Comparison of ENCODE assay signal across 1 cellular context in the genomic region with DNA sequence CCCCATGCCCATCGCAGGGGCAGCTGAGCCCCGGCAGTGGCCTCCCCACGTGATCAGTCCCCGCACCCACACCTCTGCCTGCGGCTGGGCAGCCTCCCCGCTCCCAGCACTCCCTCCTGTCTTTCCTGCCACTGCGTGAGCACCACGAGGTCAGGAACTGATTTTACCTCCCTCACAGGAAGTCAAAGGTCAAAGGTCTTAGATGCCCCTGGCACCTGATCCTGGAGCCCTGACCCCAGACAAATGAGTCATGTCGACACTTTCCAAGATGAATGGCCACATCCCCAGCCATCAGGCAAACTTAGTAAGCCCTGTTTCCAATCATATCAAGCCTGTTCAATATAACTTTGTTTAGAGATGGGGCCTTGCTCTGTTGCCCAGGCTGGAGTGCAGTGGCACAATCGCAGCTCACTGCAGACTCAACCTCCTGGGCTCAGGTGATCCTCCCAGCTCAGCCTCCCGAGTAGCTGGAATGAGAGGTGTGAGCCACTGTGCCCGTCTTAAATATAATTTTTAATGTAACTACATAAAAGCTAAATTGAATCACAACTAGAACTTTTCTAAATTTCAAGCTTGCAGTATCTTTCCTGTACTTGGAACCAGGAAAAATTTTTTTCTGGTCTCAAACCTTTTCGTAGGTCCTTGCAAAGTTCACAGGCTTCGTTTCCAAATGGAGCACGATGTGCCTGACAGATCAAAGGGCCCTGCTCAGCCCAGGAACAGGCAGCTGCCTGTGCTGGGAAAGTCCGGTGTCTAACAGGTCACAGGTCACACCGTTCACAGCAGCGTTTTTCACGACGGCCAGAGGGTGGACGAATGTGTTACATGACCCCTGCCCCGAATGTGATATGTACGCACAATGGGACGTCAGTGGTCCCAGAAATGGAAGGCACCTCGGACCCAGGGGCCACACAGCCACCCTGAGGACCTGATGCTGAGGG.
TF ChIP-seq lines count a peak whose summit lies in the region.

No MANE protein-coding gene starts in this region.

TF ChIP-seq in HepG2, 621 proteins besides CTCF, POLR2A, EP300 and RAD21 (continued from another document and continues in another):
- TF ChIP-seq, protein P1, sequence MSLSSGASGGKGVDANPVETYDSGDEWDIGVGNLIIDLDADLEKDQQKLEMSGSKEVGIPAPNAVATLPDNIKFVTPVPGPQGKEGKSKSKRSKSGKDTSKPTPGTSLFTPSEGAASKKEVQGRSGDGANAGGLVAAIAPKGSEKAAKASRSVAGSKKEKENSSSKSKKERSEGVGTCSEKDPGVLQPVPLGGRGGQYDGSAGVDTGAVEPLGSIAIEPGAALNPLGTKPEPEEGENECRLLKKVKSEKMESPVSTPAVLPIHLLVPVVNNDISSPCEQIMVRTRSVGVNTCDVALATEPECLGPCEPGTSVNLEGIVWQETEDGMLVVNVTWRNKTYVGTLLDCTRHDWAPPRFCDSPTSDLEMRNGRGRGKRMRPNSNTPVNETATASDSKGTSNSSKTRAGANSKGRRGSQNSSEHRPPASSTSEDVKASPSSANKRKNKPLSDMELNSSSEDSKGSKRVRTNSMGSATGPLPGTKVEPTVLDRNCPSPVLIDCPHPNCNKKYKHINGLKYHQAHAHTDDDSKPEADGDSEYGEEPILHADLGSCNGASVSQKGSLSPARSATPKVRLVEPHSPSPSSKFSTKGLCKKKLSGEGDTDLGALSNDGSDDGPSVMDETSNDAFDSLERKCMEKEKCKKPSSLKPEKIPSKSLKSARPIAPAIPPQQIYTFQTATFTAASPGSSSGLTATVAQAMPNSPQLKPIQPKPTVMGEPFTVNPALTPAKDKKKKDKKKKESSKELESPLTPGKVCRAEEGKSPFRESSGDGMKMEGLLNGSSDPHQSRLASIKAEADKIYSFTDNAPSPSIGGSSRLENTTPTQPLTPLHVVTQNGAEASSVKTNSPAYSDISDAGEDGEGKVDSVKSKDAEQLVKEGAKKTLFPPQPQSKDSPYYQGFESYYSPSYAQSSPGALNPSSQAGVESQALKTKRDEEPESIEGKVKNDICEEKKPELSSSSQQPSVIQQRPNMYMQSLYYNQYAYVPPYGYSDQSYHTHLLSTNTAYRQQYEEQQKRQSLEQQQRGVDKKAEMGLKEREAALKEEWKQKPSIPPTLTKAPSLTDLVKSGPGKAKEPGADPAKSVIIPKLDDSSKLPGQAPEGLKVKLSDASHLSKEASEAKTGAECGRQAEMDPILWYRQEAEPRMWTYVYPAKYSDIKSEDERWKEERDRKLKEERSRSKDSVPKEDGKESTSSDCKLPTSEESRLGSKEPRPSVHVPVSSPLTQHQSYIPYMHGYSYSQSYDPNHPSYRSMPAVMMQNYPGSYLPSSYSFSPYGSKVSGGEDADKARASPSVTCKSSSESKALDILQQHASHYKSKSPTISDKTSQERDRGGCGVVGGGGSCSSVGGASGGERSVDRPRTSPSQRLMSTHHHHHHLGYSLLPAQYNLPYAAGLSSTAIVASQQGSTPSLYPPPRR (CRISPR knock-in tag; IDR thresholded peaks at IDR 0.05; ENCODE audit: borderline replicate concordance): peak; percentile 64
- TF ChIP-seq GTF2F1 (IDR thresholded peaks at IDR 0.05; ENCODE audit: low read length): no peak
- TF ChIP-seq ZNF253 (CRISPR knock-in tag; IDR thresholded peaks at IDR 0.05; ENCODE audit: borderline replicate concordance): no peak
- no peak for TF ChIP-seq NFIC (IDR thresholded peaks at IDR 0.05; ENCODE audit: low read length)
- TF ChIP-seq, protein P2, sequence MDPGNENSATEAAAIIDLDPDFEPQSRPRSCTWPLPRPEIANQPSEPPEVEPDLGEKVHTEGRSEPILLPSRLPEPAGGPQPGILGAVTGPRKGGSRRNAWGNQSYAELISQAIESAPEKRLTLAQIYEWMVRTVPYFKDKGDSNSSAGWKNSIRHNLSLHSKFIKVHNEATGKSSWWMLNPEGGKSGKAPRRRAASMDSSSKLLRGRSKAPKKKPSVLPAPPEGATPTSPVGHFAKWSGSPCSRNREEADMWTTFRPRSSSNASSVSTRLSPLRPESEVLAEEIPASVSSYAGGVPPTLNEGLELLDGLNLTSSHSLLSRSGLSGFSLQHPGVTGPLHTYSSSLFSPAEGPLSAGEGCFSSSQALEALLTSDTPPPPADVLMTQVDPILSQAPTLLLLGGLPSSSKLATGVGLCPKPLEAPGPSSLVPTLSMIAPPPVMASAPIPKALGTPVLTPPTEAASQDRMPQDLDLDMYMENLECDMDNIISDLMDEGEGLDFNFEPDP (CRISPR knock-in tag; conservative IDR thresholded peaks at IDR 0.05): no peak
- TF ChIP-seq, protein P3, sequence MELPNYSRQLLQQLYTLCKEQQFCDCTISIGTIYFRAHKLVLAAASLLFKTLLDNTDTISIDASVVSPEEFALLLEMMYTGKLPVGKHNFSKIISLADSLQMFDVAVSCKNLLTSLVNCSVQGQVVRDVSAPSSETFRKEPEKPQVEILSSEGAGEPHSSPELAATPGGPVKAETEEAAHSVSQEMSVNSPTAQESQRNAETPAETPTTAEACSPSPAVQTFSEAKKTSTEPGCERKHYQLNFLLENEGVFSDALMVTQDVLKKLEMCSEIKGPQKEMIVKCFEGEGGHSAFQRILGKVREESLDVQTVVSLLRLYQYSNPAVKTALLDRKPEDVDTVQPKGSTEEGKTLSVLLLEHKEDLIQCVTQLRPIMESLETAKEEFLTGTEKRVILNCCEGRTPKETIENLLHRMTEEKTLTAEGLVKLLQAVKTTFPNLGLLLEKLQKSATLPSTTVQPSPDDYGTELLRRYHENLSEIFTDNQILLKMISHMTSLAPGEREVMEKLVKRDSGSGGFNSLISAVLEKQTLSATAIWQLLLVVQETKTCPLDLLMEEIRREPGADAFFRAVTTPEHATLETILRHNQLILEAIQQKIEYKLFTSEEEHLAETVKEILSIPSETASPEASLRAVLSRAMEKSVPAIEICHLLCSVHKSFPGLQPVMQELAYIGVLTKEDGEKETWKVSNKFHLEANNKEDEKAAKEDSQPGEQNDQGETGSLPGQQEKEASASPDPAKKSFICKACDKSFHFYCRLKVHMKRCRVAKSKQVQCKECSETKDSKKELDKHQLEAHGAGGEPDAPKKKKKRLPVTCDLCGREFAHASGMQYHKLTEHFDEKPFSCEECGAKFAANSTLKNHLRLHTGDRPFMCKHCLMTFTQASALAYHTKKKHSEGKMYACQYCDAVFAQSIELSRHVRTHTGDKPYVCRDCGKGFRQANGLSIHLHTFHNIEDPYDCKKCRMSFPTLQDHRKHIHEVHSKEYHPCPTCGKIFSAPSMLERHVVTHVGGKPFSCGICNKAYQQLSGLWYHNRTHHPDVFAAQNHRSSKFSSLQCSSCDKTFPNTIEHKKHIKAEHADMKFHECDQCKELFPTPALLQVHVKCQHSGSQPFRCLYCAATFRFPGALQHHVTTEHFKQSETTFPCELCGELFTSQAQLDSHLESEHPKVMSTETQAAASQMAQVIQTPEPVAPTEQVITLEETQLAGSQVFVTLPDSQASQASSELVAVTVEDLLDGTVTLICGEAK (IDR thresholded peaks at IDR 0.05): no peak
- TF ChIP-seq, protein P3 (CRISPR knock-in tag; IDR thresholded peaks at IDR 0.05): no peak
- TF ChIP-seq SMAD1 (CRISPR knock-in tag; IDR thresholded peaks at IDR 0.05; ENCODE audit: borderline replicate concordance, low read depth): no peak
- TF ChIP-seq ARHGAP35 (CRISPR knock-in tag; IDR thresholded peaks at IDR 0.05; ENCODE audit: borderline replicate concordance): no peak
- TF ChIP-seq ZMAT3 (CRISPR knock-in tag; conservative IDR thresholded peaks at IDR 0.05): peak; percentile 77
- no peak for TF ChIP-seq TBL1XR1 (IDR thresholded peaks at IDR 0.05; ENCODE audit: borderline replicate concordance, low read length, partially characterized antibody)
- TF ChIP-seq, protein P4, sequence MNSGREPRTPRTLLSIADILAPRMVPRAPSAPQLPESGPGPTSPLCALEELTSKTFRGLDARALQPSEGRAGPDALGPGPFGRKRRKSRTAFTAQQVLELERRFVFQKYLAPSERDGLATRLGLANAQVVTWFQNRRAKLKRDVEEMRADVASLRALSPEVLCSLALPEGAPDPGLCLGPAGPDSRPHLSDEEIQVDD (CRISPR knock-in tag; IDR thresholded peaks at IDR 0.05; ENCODE audit: borderline replicate concordance): no peak; the same call in 1 of the 2 replicates
- peak; percentile 85 for TF ChIP-seq TCF7 (IDR thresholded peaks at IDR 0.05; ENCODE audit: low read depth)
- no peak for TF ChIP-seq ZNF224 (CRISPR knock-in tag; IDR thresholded peaks at IDR 0.05)
- no peak for TF ChIP-seq ZBTB21 (CRISPR knock-in tag; IDR thresholded peaks at IDR 0.05)
- peak; percentile 52; the same call in 1 of the 2 replicates for TF ChIP-seq FOXK1 (CRISPR knock-in tag; IDR thresholded peaks at IDR 0.05; ENCODE audit: borderline replicate concordance, low read depth)
- peak; percentile 78; the same call in 1 of the 2 replicates for TF ChIP-seq ZNF441 (CRISPR knock-in tag; IDR thresholded peaks at IDR 0.05; ENCODE audit: borderline replicate concordance)
- peak; percentile 73 for TF ChIP-seq XRCC5 (optimal IDR thresholded peaks at IDR 0.05; ENCODE audit: low read length)
- no peak; the same call in 1 of the 2 replicates for TF ChIP-seq YEATS4 (CRISPR knock-in tag; IDR thresholded peaks at IDR 0.05; ENCODE audit: borderline replicate concordance)
- TF ChIP-seq ZC3H4 (CRISPR knock-in tag; IDR thresholded peaks at IDR 0.05; ENCODE audit: borderline replicate concordance): no peak
- TF ChIP-seq KAT8 (CRISPR knock-in tag; IDR thresholded peaks at IDR 0.05): peak; percentile 31; the same call in 1 of the 2 replicates
- peak; percentile 48; the same call in 1 of the 2 replicates for TF ChIP-seq AHR (CRISPR knock-in tag; IDR thresholded peaks at IDR 0.05)
- no peak for TF ChIP-seq REL (CRISPR knock-in tag; conservative IDR thresholded peaks at IDR 0.05)
- TF ChIP-seq ZNF235 (CRISPR knock-in tag; IDR thresholded peaks at IDR 0.05; ENCODE audit: borderline replicate concordance): no peak
- no peak for TF ChIP-seq TOE1 (CRISPR knock-in tag; IDR thresholded peaks at IDR 0.05)
- TF ChIP-seq, protein P5, sequence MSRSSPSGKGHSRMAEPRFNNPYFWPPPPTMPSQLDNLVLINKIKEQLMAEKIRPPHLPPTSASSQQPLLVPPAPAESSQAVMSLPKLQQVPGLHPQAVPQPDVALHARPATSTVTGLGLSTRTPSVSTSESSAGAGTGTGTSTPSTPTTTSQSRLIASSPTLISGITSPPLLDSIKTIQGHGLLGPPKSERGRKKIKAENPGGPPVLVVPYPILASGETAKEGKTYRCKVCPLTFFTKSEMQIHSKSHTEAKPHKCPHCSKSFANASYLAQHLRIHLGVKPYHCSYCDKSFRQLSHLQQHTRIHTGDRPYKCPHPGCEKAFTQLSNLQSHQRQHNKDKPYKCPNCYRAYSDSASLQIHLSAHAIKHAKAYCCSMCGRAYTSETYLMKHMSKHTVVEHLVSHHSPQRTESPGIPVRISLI (CRISPR knock-in tag; IDR thresholded peaks at IDR 0.05; ENCODE audit: borderline replicate concordance): peak; percentile 57; the same call in 1 of the 2 replicates
- TF ChIP-seq EZH2 (conservative IDR thresholded peaks at IDR 0.05; ENCODE audit: low read depth, low read length): no peak
- TF ChIP-seq ZNF547 (CRISPR knock-in tag; IDR thresholded peaks at IDR 0.05): no peak; the same call in none of the 2 replicates
- TF ChIP-seq FLYWCH1 (CRISPR knock-in tag; IDR thresholded peaks at IDR 0.05): peak; percentile 65; the same call in 1 of the 2 replicates
- TF ChIP-seq, protein P6, sequence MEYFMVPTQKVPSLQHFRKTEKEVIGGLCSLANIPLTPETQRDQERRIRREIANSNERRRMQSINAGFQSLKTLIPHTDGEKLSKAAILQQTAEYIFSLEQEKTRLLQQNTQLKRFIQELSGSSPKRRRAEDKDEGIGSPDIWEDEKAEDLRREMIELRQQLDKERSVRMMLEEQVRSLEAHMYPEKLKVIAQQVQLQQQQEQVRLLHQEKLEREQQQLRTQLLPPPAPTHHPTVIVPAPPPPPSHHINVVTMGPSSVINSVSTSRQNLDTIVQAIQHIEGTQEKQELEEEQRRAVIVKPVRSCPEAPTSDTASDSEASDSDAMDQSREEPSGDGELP (IDR thresholded peaks at IDR 0.05; ENCODE audit: borderline replicate concordance, low read depth): peak; percentile 43; the same call in 1 of the 2 replicates
- TF ChIP-seq, protein P7, sequence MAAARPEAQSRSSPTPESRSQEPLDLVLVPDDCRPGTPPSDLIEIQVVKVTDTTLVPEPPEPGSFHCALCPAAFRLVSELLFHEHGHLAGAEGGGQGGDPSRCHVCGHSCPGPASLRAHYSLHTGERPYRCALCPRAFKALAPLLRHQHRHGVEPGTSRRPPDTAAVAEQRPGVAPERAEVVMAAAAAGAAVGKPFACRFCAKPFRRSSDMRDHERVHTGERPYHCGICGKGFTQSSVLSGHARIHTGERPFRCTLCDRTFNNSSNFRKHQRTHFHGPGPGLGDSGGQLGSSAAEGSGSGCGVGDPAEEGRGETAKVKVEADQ (CRISPR knock-in tag; IDR thresholded peaks at IDR 0.05; ENCODE audit: borderline replicate concordance): no peak
